Comparison of ENCODE assay signal across 1 cellular context in genomic region chr12:55652352-55652751, GRCh38.
TF ChIP-seq lines count a peak whose summit lies in the region.

No MANE protein-coding gene starts in this region.

TF ChIP-seq in GM12878, 131 proteins besides CTCF, POLR2A, EP300 and RAD21:
- TF ChIP-seq CEBPZ (IDR thresholded peaks at IDR 0.05; ENCODE audit: low read depth, low read length) (no peak), TCF3 (IDR thresholded peaks at IDR 0.05; ENCODE audit: borderline replicate concordance, insufficient read depth, low read depth, low read length) (no peak), CHD2 (IDR thresholded peaks at IDR 0.05; ENCODE audit: borderline replicate concordance, low read depth, low read length) (no peak), NBN (IDR thresholded peaks at IDR 0.05) (no peak), SKIL (IDR thresholded peaks at IDR 0.05; ENCODE audit: low read depth, poor library complexity, severe bottlenecking) (no peak), NFIC (IDR thresholded peaks at IDR 0.05; ENCODE audit: low read depth, low read length) (no peak), RUNX3 (IDR thresholded peaks at IDR 0.05; ENCODE audit: low read length) (peak; percentile 34; the same call in 1 of the 2 replicates)
